Comparison of ENCODE assay signal across 9 cellular contexts in the genomic region with DNA sequence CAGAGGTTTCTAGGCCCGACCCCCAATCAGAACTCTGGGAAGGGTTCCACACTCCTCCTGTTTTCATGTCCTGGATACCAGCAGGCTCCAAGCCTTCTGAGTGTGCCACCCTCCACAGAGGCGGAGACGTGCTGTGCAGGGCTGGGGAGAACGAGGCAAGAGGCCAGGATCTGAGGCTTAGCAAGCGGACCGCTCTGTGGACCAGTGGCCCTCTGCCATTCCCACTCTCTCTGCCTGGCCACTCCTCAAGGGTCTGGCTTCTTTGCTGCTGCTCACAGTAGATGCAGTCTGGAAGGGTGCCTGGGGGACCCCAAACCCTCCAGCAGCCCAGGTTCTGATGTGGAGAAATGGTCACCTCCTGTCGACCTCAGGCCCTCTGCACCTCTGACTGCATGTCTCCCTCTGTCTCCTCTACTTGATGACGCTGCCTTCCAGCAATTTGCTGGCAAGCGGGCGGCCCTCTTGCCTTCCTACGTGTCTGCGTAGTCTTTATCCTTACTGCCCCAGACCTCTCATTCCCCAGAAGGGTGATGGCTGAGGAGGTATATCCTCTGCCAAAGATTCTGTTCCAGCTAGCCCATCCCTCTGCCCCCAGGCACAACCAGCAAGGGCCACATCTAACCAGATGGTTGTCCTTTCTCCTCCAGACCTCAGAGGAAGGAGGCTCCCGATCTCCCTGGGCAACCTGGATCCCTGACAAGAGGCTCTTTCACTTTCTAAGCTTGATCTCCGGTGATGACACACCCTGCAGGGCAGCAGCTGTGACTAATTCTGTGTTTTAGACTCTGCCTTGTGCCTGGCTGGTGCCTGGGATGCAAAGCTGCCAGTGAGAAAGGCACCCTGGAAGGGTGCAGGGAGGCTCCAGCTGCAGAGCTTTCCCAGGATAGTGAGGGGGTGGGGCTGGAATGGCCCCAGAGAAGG.
A peak's percentile ranks its signal among the peaks of the same experiment; 100 is the strongest.
DNase-seq lines count a peak whose midpoint lies in the region; ATAC-seq, FAIRE-seq and TF ChIP-seq lines count a peak whose summit lies in the region.
"Had no signal": no experiment of that assay in that cellular context is flagged by ENCODE, and none has a peak within 500 bp of the region (broad histone marks: within the 10 kb centered on the region; RNA-seq: fewer than 3 reads in every experiment).

No MANE protein-coding gene starts in this region.

- no peak overlapping the region for H3K4me3 Mint-ChIP-seq in activated CD4-positive, alpha-beta T cell treated with anti-CD3 and anti-CD28 coated beads for 36 hours
- H3K4me3 Mint-ChIP-seq in progenitor cell of endocrine pancreas (ENCODE audit: low read depth), result no peak overlapping the region

- H3K27ac Mint-ChIP-seq in activated CD4-positive, alpha-beta T cell treated with anti-CD3 and anti-CD28 coated beads for 36 hours, result no peak overlapping the region
- peak overlapping the region; percentile 62 for H3K27ac Mint-ChIP-seq in progenitor cell of endocrine pancreas

- H3K4me1 Mint-ChIP-seq in activated CD4-positive, alpha-beta T cell treated with anti-CD3 and anti-CD28 coated beads for 36 hours, result peaks cover 5% of the 10 kb centered on the region
- peaks cover 25% of the 10 kb centered on the region for H3K4me1 Mint-ChIP-seq in progenitor cell of endocrine pancreas (ENCODE audit: low read depth)

- CTCF ChIA-PET in activated CD4-positive, alpha-beta T cell treated with anti-CD3 and anti-CD28 coated beads for 36 hours (lab: Charles Lee), result interaction anchor here (0.5 to 0.6 kb wide), 2 partner anchors 15 to 1258 kb away, joined by 3 to 4 read pairs; no protein-coding TSS in a partner anchor

- peak; percentile 52 for DNase-seq in activated CD4-positive, alpha-beta T cell treated with anti-CD3 and anti-CD28 coated beads for 36 hours
- no peak for DNase-seq in activated CD4-positive, alpha-beta T cell treated with anti-CD3 and anti-CD28 coated beads for 1 hour
- DNase-seq in RCC 7860 (ENCODE audit: low spot score) (peak; percentile 86), progenitor cell of endocrine pancreas (ENCODE audit: low spot score, unreplicated experiment) (no peak)

- peak; percentile 93 for ATAC-seq in activated CD4-positive, alpha-beta T cell treated with anti-CD3 and anti-CD28 coated beads for 36 hours
- peak; percentile 91 for ATAC-seq in esophagus mucosa
- ATAC-seq in GM18873 (IDR thresholded peaks at IDR 0.05; ENCODE audit: low FRiP score, unreplicated experiment), result no peak
- ATAC-seq in HG03175 (IDR thresholded peaks at IDR 0.05; ENCODE audit: unreplicated experiment), result no peak
- no peak for ATAC-seq in HG03159 (IDR thresholded peaks at IDR 0.05; ENCODE audit: unreplicated experiment)

- POLR2A ChIA-PET in activated CD4-positive, alpha-beta T cell treated with anti-CD3 and anti-CD28 coated beads for 36 hours (lab: Charles Lee), result no interaction called here

- H3K36me3 Mint-ChIP-seq in activated CD4-positive, alpha-beta T cell treated with anti-CD3 and anti-CD28 coated beads for 36 hours (ENCODE audit: low read depth), result no peaks in the 10 kb centered on the region
- peaks cover 8% of the 10 kb centered on the region for H3K36me3 Mint-ChIP-seq in progenitor cell of endocrine pancreas (ENCODE audit: insufficient read depth)

- TF ChIP-seq CTCF in progenitor cell of endocrine pancreas (IDR thresholded peaks at IDR 0.05; ENCODE audit: unreplicated experiment), result no peak

- H3K27me3 Mint-ChIP-seq in activated CD4-positive, alpha-beta T cell treated with anti-CD3 and anti-CD28 coated beads for 36 hours, result no peaks in the 10 kb centered on the region
- H3K27me3 Mint-ChIP-seq in progenitor cell of endocrine pancreas, result no peaks in the 10 kb centered on the region

- H3K9me3 Mint-ChIP-seq in activated CD4-positive, alpha-beta T cell treated with anti-CD3 and anti-CD28 coated beads for 36 hours (ENCODE audit: low read depth), result no peaks in the 10 kb centered on the region
- H3K9me3 Mint-ChIP-seq in progenitor cell of endocrine pancreas (ENCODE audit: low read depth), result no peaks in the 10 kb centered on the region

- intact Hi-C loops in activated CD4-positive, alpha-beta T cell treated with anti-CD3 and anti-CD28 coated beads for 36 hours (cut with DNase I, micrococcal nuclease), result no loop called here

- peak; percentile 88 for FAIRE-seq in RCC 7860 (lab: Jason Lieb, UNC)
- FAIRE-seq: TTC549 had no signal

Comparison
In these comparisons a context has a peak if more than half of its experiments do, and no peak if none do; other contexts are left out.
1. DNase-seq: peak in activated CD4-positive, alpha-beta T cell treated with anti-CD3 and anti-CD28 coated beads for 36 hours (single experiment) and RCC 7860 (single experiment); none in activated CD4-positive, alpha-beta T cell treated with anti-CD3 and anti-CD28 coated beads for 1 hour (single experiment) and progenitor cell of endocrine pancreas (single experiment).
2. ATAC-seq: peak in activated CD4-positive, alpha-beta T cell treated with anti-CD3 and anti-CD28 coated beads for 36 hours (single experiment) and esophagus mucosa (single experiment); none in GM18873 (single experiment), HG03175 (single experiment) and HG03159 (single experiment).